20 cellular contexts compared by ENCODE assay signal in genomic region chr2:144367030-144367429, GRCh38.
DNase-seq lines count a peak whose midpoint lies in the region; ATAC-seq and TF ChIP-seq lines count a peak whose summit lies in the region.
"Had no signal": no experiment of that assay in that cellular context is flagged by ENCODE, and none has a peak within 500 bp of the region (broad histone marks: within the 10 kb centered on the region; RNA-seq: fewer than 3 reads in every experiment).

No MANE protein-coding gene starts in this region.

- H2BK20ac ChIP-seq in IMR-90 (ENCODE audit: low read depth, low read length): 0 out of 2 replicates have a peak overlapping the region, but pooled peaks have one; percentile 24

- H3K27me3 ChIP-seq in IMR-90 (ENCODE audit: control insufficient read depth, insufficient read depth, low read length): no peaks in the 10 kb centered on the region
- H3K27me3 ChIP-seq in uterus: no peaks in the 10 kb centered on the region
- no peaks in the 10 kb centered on the region for H3K27me3 ChIP-seq in vagina
- H3K27me3 ChIP-seq: BLaER1 had no signal

- H2BK15ac ChIP-seq in IMR-90 (ENCODE audit: low read depth, low read length): no peak overlapping the region

- no peak overlapping the region; the same call in 1 of the 2 replicates for H2AK5ac ChIP-seq in IMR-90 (ENCODE audit: low read depth, low read length)

- H3K27ac ChIP-seq in IMR-90 (ENCODE audit: insufficient read depth, low read length) (no peak overlapping the region), uterus (peak overlapping the region; percentile 19 to 41), vagina (no peak overlapping the region)
- H3K27ac ChIP-seq: 22Rv1, BLaER1, C4-2B had no signal

- TF ChIP-seq POLR2A in IMR-90 (IDR thresholded peaks at IDR 0.05; ENCODE audit: low read depth, low read length) (no peak), uterus (IDR thresholded peaks at IDR 0.05) (no peak), vagina (IDR thresholded peaks at IDR 0.05) (no peak)

- H4K91ac ChIP-seq in IMR-90 (ENCODE audit: insufficient read depth, low read depth, low read length): no peak overlapping the region

- no TSS peak for BruUV-seq in IMR-90 (replicated peaks; lab: Mats Ljungman, UMichigan)

- no peak overlapping the region; the same call in 1 of the 2 replicates for H2BK120ac ChIP-seq in IMR-90 (ENCODE audit: low read depth, low read length)

- WGBS in IMR-90 (ENCODE audit: extremely low coverage in 2 of 2, insufficient read length in 1 of 2), 2 experiments: no CpG with 5 or more reads among the region's 3 CpGs

- CTCF ChIA-PET in IMR-90 (lab: Yijun Ruan, JAX): interaction anchor here (0.5 kb wide), 1 partner anchor 14 kb away, joined by 3 read pairs; no protein-coding TSS in a partner anchor

- intact Hi-C loops in IMR-90 (cut with micrococcal nuclease): no loop called here
- intact Hi-C loops in mucosa of descending colon (cut with DNase I, micrococcal nuclease): no loop called here
- intact Hi-C loops in uterus (cut with DNase I; ENCODE audit: low total_unique reads): no loop called here
- intact Hi-C loops in vagina (cut with DNase I): no loop called here

- DNase-seq in IMR-90: no peak
- DNase-seq in fibroblast of the aortic adventitia (ENCODE audit: low read depth): peak; percentile 69
- DNase-seq in mucosa of descending colon: no peak
- DNase-seq in uterus: no peak
- DNase-seq in vagina (ENCODE audit: extremely low spot score in 2 of 2): no peak
- DNase-seq: CD4-positive, CD25-positive, alpha-beta regulatory T cell; CD8-positive, alpha-beta T cell; DMS 273 treated with DMSO at 0.1 percent for 48 hours; DMS79; EL; GDM1; GOT3; HFFc6 had no signal

- in situ Hi-C loops in IMR-90 (cut with MboI; ENCODE audit: low sequenced_read_pairs): no loop called here

- H3K4ac ChIP-seq in IMR-90 (ENCODE audit: low read depth, low read length): no peak overlapping the region

- POLR2A ChIA-PET in IMR-90 (lab: Charles Lee; ENCODE audit: unreplicated experiment): no interaction called here

- H4K20me1 ChIP-seq in IMR-90 (ENCODE audit: insufficient read depth, low read length): no peaks in the 10 kb centered on the region
- H4K20me1 ChIP-seq: BLaER1 had no signal

- H3K4me1 ChIP-seq in IMR-90 (ENCODE audit: control insufficient read depth, insufficient read depth, low read length) (peaks cover 8% of the 10 kb centered on the region; the same call in 1 of the 2 replicates), mucosa of descending colon (ENCODE audit: low read depth) (peaks cover 7% of the 10 kb centered on the region), uterus (no peaks in the 10 kb centered on the region), vagina (peaks cover under 1% of the 10 kb centered on the region)

- dilution Hi-C loops in IMR-90 (cut with HindIII; ENCODE audit: low sequenced_read_pairs, unreplicated experiment): no loop called here

- TF ChIP-seq CTCF in IMR-90 (conservative IDR thresholded peaks at IDR 0.05; ENCODE audit: low read depth, low read length) (no peak), fibroblast of the aortic adventitia (IDR thresholded peaks at IDR 0.05; ENCODE audit: insufficient read depth, low read length) (no peak), mucosa of descending colon (IDR thresholded peaks at IDR 0.05) (no peak), uterus (IDR thresholded peaks at IDR 0.05) (no peak), vagina (IDR thresholded peaks at IDR 0.05) (no peak)

- no peak overlapping the region for H2AFZ ChIP-seq in IMR-90 (replicated peaks; ENCODE audit: low read length, poor library complexity)

- H3K9me3 ChIP-seq in IMR-90 (ENCODE audit: control insufficient read depth, insufficient read depth, low read length) (no peaks in the 10 kb centered on the region), mucosa of descending colon (no peaks in the 10 kb centered on the region), uterus (no peaks in the 10 kb centered on the region), vagina (no peaks in the 10 kb centered on the region)
- H3K9me3 ChIP-seq: HAP-1 had no signal

- H3K23ac ChIP-seq in IMR-90 (ENCODE audit: low read depth, low read length): no peak overlapping the region

- no peak for ATAC-seq in IMR-90 (ENCODE audit: low read depth)
- ATAC-seq in mucosa of descending colon: peak; percentile 49
- no peak for ATAC-seq in GM21576 (IDR thresholded peaks at IDR 0.05; ENCODE audit: unreplicated experiment)
- ATAC-seq in GM19328 (IDR thresholded peaks at IDR 0.05; ENCODE audit: unreplicated experiment): no peak
- ATAC-seq: CD8-positive, alpha-beta T cell; GM12878 had no signal

- no peak overlapping the region for H3K18ac ChIP-seq in IMR-90 (ENCODE audit: low read depth, low read length)

- H3K9me1 ChIP-seq in IMR-90 (ENCODE audit: insufficient read depth, low read length): no peaks in the 10 kb centered on the region; the same call in 1 of the 2 replicates

- H3K36me3 ChIP-seq in IMR-90 (ENCODE audit: control insufficient read depth, insufficient read depth, low read length) (no peaks in the 10 kb centered on the region), mucosa of descending colon (ENCODE audit: low read depth) (no peaks in the 10 kb centered on the region), uterus (no peaks in the 10 kb centered on the region), vagina (no peaks in the 10 kb centered on the region)
- H3K36me3 ChIP-seq: BLaER1, HAP-1 had no signal

- H3K9ac ChIP-seq in IMR-90 (ENCODE audit: low read depth, low read length): no peak overlapping the region
- H3K9ac ChIP-seq: BLaER1 had no signal

- H2AK9ac ChIP-seq in IMR-90 (replicated peaks; ENCODE audit: low read depth, low read length, poor library complexity): no peak overlapping the region

- H3K14ac ChIP-seq in IMR-90 (replicated peaks; ENCODE audit: low read depth, low read length): no peak overlapping the region

- H3K56ac ChIP-seq in IMR-90 (ENCODE audit: extremely low read depth, insufficient read depth, low read length): no peak overlapping the region

- TF ChIP-seq RAD21 in IMR-90 (IDR thresholded peaks at IDR 0.05; ENCODE audit: low read length): no peak

- H3K4me2 ChIP-seq in IMR-90 (ENCODE audit: low read depth, low read length): no peak overlapping the region
- H3K4me2 ChIP-seq: BLaER1 had no signal

- H2BK5ac ChIP-seq in IMR-90 (ENCODE audit: low read depth, low read length, poor library complexity, severe bottlenecking): no peak overlapping the region

- H3K4me3 ChIP-seq in IMR-90 (ENCODE audit: insufficient read depth, low read depth, low read length) (no peak overlapping the region), fibroblast of the aortic adventitia (ENCODE audit: low read depth, low read length) (no peak overlapping the region), mucosa of descending colon (no peak overlapping the region), uterus (no peak overlapping the region), vagina (no peak overlapping the region)
- H3K4me3 ChIP-seq: BLaER1, GM12878, HAP-1 had no signal

- H4K8ac ChIP-seq in IMR-90 (ENCODE audit: low read depth in 2 of 2, low read length in 2 of 2): no peak overlapping the region

- H3K79me1 ChIP-seq in IMR-90 (ENCODE audit: low read depth in 1 of 2, low read length in 2 of 2): no peaks in the 10 kb centered on the region

- H4K5ac ChIP-seq in IMR-90 (ENCODE audit: low read depth, low read length): no peak overlapping the region

TF ChIP-seq in IMR-90, 13 proteins besides CTCF, POLR2A, EP300 and RAD21:
- no peak for TF ChIP-seq MXI1 (IDR thresholded peaks at IDR 0.05; ENCODE audit: borderline replicate concordance, low read depth, low read length)
- no peak for TF ChIP-seq CEBPB (IDR thresholded peaks at IDR 0.05; ENCODE audit: low read depth, low read length)
- TF ChIP-seq RFX5 (IDR thresholded peaks at IDR 0.05; ENCODE audit: low read depth, low read length): no peak
- TF ChIP-seq BHLHE40 (IDR thresholded peaks at IDR 0.05; ENCODE audit: low read depth, low read length): no peak
- no peak for TF ChIP-seq MAFK (IDR thresholded peaks at IDR 0.05; ENCODE audit: low read depth, low read length)
- no peak for TF ChIP-seq MAZ (IDR thresholded peaks at IDR 0.05; ENCODE audit: borderline replicate concordance, low read depth, low read length)
- TF ChIP-seq CHD1 (IDR thresholded peaks at IDR 0.05; ENCODE audit: low read depth, low read length): no peak
- no peak for TF ChIP-seq SMC3 (IDR thresholded peaks at IDR 0.05; ENCODE audit: low read depth, low read length)
- TF ChIP-seq FOS (IDR thresholded peaks at IDR 0.05; ENCODE audit: low read depth, low read length): no peak
- TF ChIP-seq USF2 (IDR thresholded peaks at IDR 0.05; ENCODE audit: low read depth, low read length): no peak
- no peak for TF ChIP-seq ELK1 (IDR thresholded peaks at IDR 0.05; ENCODE audit: borderline replicate concordance, low read depth, low read length)
- TF ChIP-seq NFE2L2 (IDR thresholded peaks at IDR 0.05; ENCODE audit: low read depth, low read length): no peak
- TF ChIP-seq RCOR1 (IDR thresholded peaks at IDR 0.05; ENCODE audit: insufficient replicate concordance, low read length): no peak

Comparison
In these comparisons a context has a peak if more than half of its experiments do, and no peak if none do; other contexts are left out.
1. H3K27ac ChIP-seq: peak in uterus (2 of 2); none in IMR-90 (single experiment) and vagina (single experiment).